ENCODE assay signal across 8 cellular contexts in genomic region chr7:123537026-123537642, GRCh38. TPM values are rescaled to one million over a fixed set of nuclear protein-coding genes. Genes with fewer than 3 reads are reported as not detected.
A peak's percentile ranks its signal among the peaks of the same experiment; 100 is the strongest.
DNase-seq lines count a peak whose midpoint lies in the region; ATAC-seq and TF ChIP-seq lines count a peak whose summit lies in the region.

No MANE protein-coding gene starts in this region.

- H3K36me3 ChIP-seq in parathyroid adenoma (ENCODE audit: control insufficient read depth, insufficient read depth, low read length), result no peaks in the 10 kb centered on the region

- H3K27ac ChIP-seq in parathyroid adenoma, result no peak overlapping the region

- in situ Hi-C loops in G401 (cut with HindIII; ENCODE audit: low sequenced_read_pairs), result no loop called here

- no peaks in the 10 kb centered on the region for H3K9me3 ChIP-seq in parathyroid adenoma (ENCODE audit: control insufficient read depth, low read length)

- no peak overlapping the region for H3K4me2 ChIP-seq in parathyroid adenoma (ENCODE audit: low read length)

- ATAC-seq in GM21528 (IDR thresholded peaks at IDR 0.05; ENCODE audit: low FRiP score, unreplicated experiment), result no peak

- H3K9ac ChIP-seq in parathyroid adenoma, result no peak overlapping the region

- no peaks in the 10 kb centered on the region for H3K27me3 ChIP-seq in parathyroid adenoma (ENCODE audit: control insufficient read depth, insufficient read depth, low read length)

- peak; percentile 51 for TF ChIP-seq CTCF in choroid plexus epithelial cell (conservative IDR thresholded peaks at IDR 0.05; ENCODE audit: low read depth, low read length)
- peak; percentile 51 for TF ChIP-seq CTCF in parathyroid adenoma (IDR thresholded peaks at IDR 0.05)

- H3K4me1 ChIP-seq in parathyroid adenoma, result no peaks in the 10 kb centered on the region

- H2AFZ ChIP-seq in parathyroid adenoma, result no peak overlapping the region

- no peaks in the 10 kb centered on the region for H3K79me2 ChIP-seq in parathyroid adenoma

- H3K4me3 ChIP-seq in choroid plexus epithelial cell (ENCODE audit: low read depth, low read length), result no peak overlapping the region
- H3K4me3 ChIP-seq in parathyroid adenoma (ENCODE audit: low read depth, low read length), result no peak overlapping the region

- DNase-seq in G401 (ENCODE audit: low spot score), result peak; percentile 74
- peak; percentile 6 for DNase-seq in NCI-H146 treated with DMSO at 0.1 percent for 48 hours (lab: John Stamatoyannopoulos, UW; ENCODE audit: unreplicated experiment)
- peak; percentile 61 for DNase-seq in choroid plexus epithelial cell (ENCODE audit: low read depth)
- DNase-seq in GM19240 (ENCODE audit: insufficient read length, low spot score), result no peak
- no peak for DNase-seq in DMS153 treated with DMSO at 0.1 percent for 48 hours (lab: John Stamatoyannopoulos, UW; ENCODE audit: unreplicated experiment)
- DNase-seq in 8988T, result no peak

RNA-seq across cellular contexts. Expression of gene IQUB, which starts 2.7 kb away (rescaled TPM):
- total RNA-seq in G401 (2014; rRNA removed; shearing (Covaris generic)), result not detected in 2 replicates

RNA-seq across cellular contexts. Expression of gene NDUFA5, which starts 20.5 kb away (rescaled TPM):
- 50.6 and 81.8 TPM in 2 replicates for total RNA-seq in G401 (2014; rRNA removed; shearing (Covaris generic))

Comparison
In these comparisons a context has a peak if more than half of its experiments do, and no peak if none do; other contexts are left out.
1. DNase-seq: peak in G401 (single experiment), NCI-H146 treated with DMSO at 0.1 percent for 48 hours (single experiment) and choroid plexus epithelial cell (single experiment); none in GM19240 (single experiment), DMS153 treated with DMSO at 0.1 percent for 48 hours (single experiment) and 8988T (single experiment).